In genomic region chr21:42830456-42831455, GRCh38 we compare ENCODE assay signal across 9 cellular contexts. TPM values are rescaled to one million over a fixed set of nuclear protein-coding genes. Genes with fewer than 3 reads are reported as not detected.
DNase-seq lines count a peak whose midpoint lies in the region; ATAC-seq and TF ChIP-seq lines count a peak whose summit lies in the region.
"Had no signal": no experiment of that assay in that cellular context is flagged by ENCODE, and none has a peak within 500 bp of the region (broad histone marks: within the 10 kb centered on the region; RNA-seq: fewer than 3 reads in every experiment).

No MANE protein-coding gene starts in this region.

- H3K9me3 Mint-ChIP-seq in stimulated activated naive CD8-positive, alpha-beta T cell treated with anti-CD3 and anti-CD28 coated beads, Interleukin-15, amount 100 ng/mL, for 72 hours = peaks cover 0 to 5% of the 10 kb centered on the region in 2 donors

- H3K4me3 Mint-ChIP-seq in stimulated activated naive CD8-positive, alpha-beta T cell treated with anti-CD3 and anti-CD28 coated beads, Interleukin-15, amount 100 ng/mL, for 72 hours = no peak overlapping the region

- ATAC-seq in stimulated activated naive CD8-positive, alpha-beta T cell treated with anti-CD3 and anti-CD28 coated beads, Interleukin-15, Interleukin-2, amounts not matched to agents 100 U/mL and 50 U/mL, for 24 hours = peak; percentile 5
- ATAC-seq in stimulated activated naive CD8-positive, alpha-beta T cell treated with anti-CD3 and anti-CD28 coated beads, Interleukin-15, amount 100 ng/mL, for 72 hours = no peak
- ATAC-seq in GM18520 (IDR thresholded peaks at IDR 0.05; ENCODE audit: unreplicated experiment) (no peak), omental fat pad (ENCODE audit: low FRiP score) (no peak)

- H3K4me1 Mint-ChIP-seq in stimulated activated naive CD8-positive, alpha-beta T cell treated with anti-CD3 and anti-CD28 coated beads, Interleukin-15, amount 100 ng/mL, for 72 hours = peaks cover 40% of the 10 kb centered on the region

- DNase-seq in stimulated activated naive CD8-positive, alpha-beta T cell treated with anti-CD3 and anti-CD28 coated beads, Interleukin-15, Interleukin-2, amounts not matched to agents 100 U/mL and 50 U/mL, for 24 hours = peak; percentile 41
- no peak for DNase-seq in stimulated activated naive CD8-positive, alpha-beta T cell treated with anti-CD3 and anti-CD28 coated beads, Interleukin-15, amount 100 ng/mL, for 72 hours
- DNase-seq in RPMI8226 = peak; percentile 59
- no peak for DNase-seq in fibroblast of mammary gland (ENCODE audit: low read depth)
- no peak for DNase-seq in DMS 273 treated with DMSO at 0.1 percent for 48 hours (lab: John Stamatoyannopoulos, UW)
- DNase-seq in AG08396 (ENCODE audit: low spot score) = no peak
- DNase-seq in omental fat pad (ENCODE audit: low spot score) = no peak
- DNase-seq: NCI-H2171 had no signal

- TF ChIP-seq CTCF in fibroblast of mammary gland (conservative IDR thresholded peaks at IDR 0.05; ENCODE audit: control insufficient read depth, insufficient read depth, low read depth, low read length) (peak; percentile 11), omental fat pad (IDR thresholded peaks at IDR 0.05) (no peak)

- no peak overlapping the region for H3K4me3 ChIP-seq in fibroblast of mammary gland (ENCODE audit: control insufficient read depth, low read depth, low read length)

- H3K27ac Mint-ChIP-seq in stimulated activated naive CD8-positive, alpha-beta T cell treated with anti-CD3 and anti-CD28 coated beads, Interleukin-15, amount 100 ng/mL, for 72 hours = peak overlapping the region in 1 of 2 donors; percentile 56

- peaks cover 32% of the 10 kb centered on the region for H3K27me3 Mint-ChIP-seq in stimulated activated naive CD8-positive, alpha-beta T cell treated with anti-CD3 and anti-CD28 coated beads, Interleukin-15, amount 100 ng/mL, for 72 hours

RNA-seq across cellular contexts. Expression of gene WDR4, which starts 48.6 kb away (rescaled TPM):
- total RNA-seq in omental fat pad = 10 to 100 TPM in 2 of 4 donors, 1 to 10 TPM in 2; 8.5 to 28.3 (median 13.6) TPM

Comparison
In these comparisons a context has a peak if more than half of its experiments do, and no peak if none do; other contexts are left out.
1. DNase-seq: peak in stimulated activated naive CD8-positive, alpha-beta T cell treated with anti-CD3 and anti-CD28 coated beads, Interleukin-15, Interleukin-2, amounts not matched to agents 100 U/mL and 50 U/mL, for 24 hours (single experiment) and RPMI8226 (single experiment); none in stimulated activated naive CD8-positive, alpha-beta T cell treated with anti-CD3 and anti-CD28 coated beads, Interleukin-15, amount 100 ng/mL, for 72 hours (0 of 2), fibroblast of mammary gland (single experiment), DMS 273 treated with DMSO at 0.1 percent for 48 hours (single experiment), AG08396 (single experiment) and omental fat pad (single experiment).